Comparison of ENCODE assay signal across 15 cellular contexts in genomic region chr9:116944714-116945534, GRCh38.
"Had no signal": no experiment of that assay in that cellular context is flagged by ENCODE, and none has a peak within 500 bp of the region (broad histone marks: within the 10 kb centered on the region; RNA-seq: fewer than 3 reads in every experiment).

No MANE protein-coding gene starts in this region.

- H3K4me3 ChIP-seq: ascending aorta, dorsolateral prefrontal cortex, skin epidermis, tibial nerve had no signal

- H3K27me3 Mint-ChIP-seq: natural killer cell treated with Interleukin-12 subunit alpha and Interleukin-12 subunit beta and Interleukin-15 and Interleukin-18, amount 100 ng/mL, for 72 hours; progenitor cell of endocrine pancreas had no signal

- H3K9me3 Mint-ChIP-seq: activated T-helper 1 cell treated with anti-CD3 and anti-CD28 coated beads, Interleukin-12 subunit alpha, Interleukin-12 subunit beta, Interleukin-2, Interleukin-4 antibody, amounts not matched to agents 30 ng/mL and 10 ng/mL and 1 ng/mL, durations not matched to agents 14 hours and 24 hours and 36 hours had no signal

- H3K27ac ChIP-seq: ascending aorta, dorsolateral prefrontal cortex, tibial nerve had no signal

- H3K36me3 Mint-ChIP-seq: natural killer cell treated with Interleukin-12 subunit alpha and Interleukin-12 subunit beta and Interleukin-15 and Interleukin-18, amount 100 ng/mL, for 72 hours had no signal

- H3K27ac Mint-ChIP-seq: activated T-helper 1 cell treated with anti-CD3 and anti-CD28 coated beads, Interleukin-12 subunit alpha, Interleukin-12 subunit beta, Interleukin-2, Interleukin-4 antibody, amounts not matched to agents 30 ng/mL and 10 ng/mL and 1 ng/mL, durations not matched to agents 14 hours and 24 hours and 36 hours; natural killer cell treated with Interleukin-12 subunit alpha and Interleukin-12 subunit beta and Interleukin-15 and Interleukin-18, amount 100 ng/mL, for 72 hours; progenitor cell of endocrine pancreas had no signal

- H3K36me3 ChIP-seq: ascending aorta, tibial nerve had no signal

- DNase-seq: activated CD4-positive, CD25-positive, alpha-beta regulatory T cell treated with anti-CD3 and anti-CD28 coated beads, Interleukin-2, amount 50 U/mL, for 72 hours; dorsolateral prefrontal cortex; hippocampal formation; nucleus accumbens; right cardiac atrium; stimulated activated CD4-positive, alpha-beta T cell treated with anti-CD3 and anti-CD28 coated beads, Interleukin-4, amount 100 ng/mL, for 24 hours; stimulated activated naive CD4-positive, alpha-beta T cell; T1000 had no signal

- H3K4me3 Mint-ChIP-seq: activated T-helper 1 cell treated with anti-CD3 and anti-CD28 coated beads, Interleukin-12 subunit alpha, Interleukin-12 subunit beta, Interleukin-2, Interleukin-4 antibody, amounts not matched to agents 30 ng/mL and 10 ng/mL and 1 ng/mL, durations not matched to agents 14 hours and 24 hours and 36 hours; natural killer cell treated with Interleukin-12 subunit alpha and Interleukin-12 subunit beta and Interleukin-15 and Interleukin-18, amount 100 ng/mL, for 72 hours had no signal

- H3K9me3 ChIP-seq: ascending aorta, tibial nerve had no signal

- ATAC-seq: esophagus mucosa; natural killer cell treated with Interleukin-12 subunit alpha and Interleukin-12 subunit beta and Interleukin-15 and Interleukin-18, amount 100 ng/mL, for 72 hours had no signal

- H3K4me1 ChIP-seq: tibial nerve had no signal

- H3K27me3 ChIP-seq: ascending aorta, dorsolateral prefrontal cortex, tibial nerve had no signal
